Comparison of ENCODE assay signal across 2 cellular contexts in the genomic region with DNA sequence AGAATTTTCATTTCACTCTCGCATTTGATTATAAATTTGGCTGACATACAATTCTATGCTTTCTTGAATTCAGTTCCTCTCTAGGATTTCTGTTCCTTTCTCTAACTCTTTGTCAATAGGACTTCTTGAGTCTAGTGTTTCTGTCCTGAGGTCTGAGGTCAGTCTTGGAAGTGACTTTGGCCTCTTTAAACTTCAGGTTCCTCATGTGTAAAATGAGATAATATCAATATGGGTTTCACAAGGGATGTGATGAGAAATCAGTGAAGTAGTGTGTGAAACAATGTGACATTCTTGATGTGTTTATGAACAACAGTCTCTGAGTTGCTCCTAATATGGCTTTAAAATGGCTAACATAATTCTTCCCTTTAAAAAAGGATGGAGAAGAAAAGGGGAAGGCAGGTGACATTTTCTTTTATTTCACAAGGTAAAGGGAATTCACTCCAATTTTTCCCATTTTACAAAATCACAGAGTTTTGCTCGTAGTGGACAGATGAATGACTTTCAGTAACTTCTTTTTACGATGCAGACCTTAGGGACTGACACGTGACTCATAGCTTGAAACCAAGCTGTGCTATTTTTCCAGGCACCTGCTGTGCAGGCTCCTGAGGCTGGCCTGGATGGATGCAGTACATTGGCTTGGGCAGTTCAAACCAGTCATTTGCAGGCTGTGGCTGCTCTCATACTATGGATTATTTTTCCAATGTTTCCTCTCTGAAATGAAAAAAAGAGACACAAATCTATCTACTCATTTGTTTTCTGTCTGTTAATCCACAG.
A peak's percentile ranks its signal among the peaks of the same experiment; 100 is the strongest.
TF ChIP-seq lines count a peak whose summit lies in the region.

No MANE protein-coding gene starts in this region.

TF ChIP-seq in GM12878, 131 proteins besides CTCF, POLR2A, EP300 and RAD21 (continued from another document):
- 0 out of 2 replicates have a peak, but pooled peaks have one; percentile 47 for TF ChIP-seq EED (IDR thresholded peaks at IDR 0.05; ENCODE audit: low read depth)
- peak; percentile 74; the same call in 1 of the 2 replicates for TF ChIP-seq RUNX3 (IDR thresholded peaks at IDR 0.05; ENCODE audit: low read length)
- TF ChIP-seq, protein P1, sequence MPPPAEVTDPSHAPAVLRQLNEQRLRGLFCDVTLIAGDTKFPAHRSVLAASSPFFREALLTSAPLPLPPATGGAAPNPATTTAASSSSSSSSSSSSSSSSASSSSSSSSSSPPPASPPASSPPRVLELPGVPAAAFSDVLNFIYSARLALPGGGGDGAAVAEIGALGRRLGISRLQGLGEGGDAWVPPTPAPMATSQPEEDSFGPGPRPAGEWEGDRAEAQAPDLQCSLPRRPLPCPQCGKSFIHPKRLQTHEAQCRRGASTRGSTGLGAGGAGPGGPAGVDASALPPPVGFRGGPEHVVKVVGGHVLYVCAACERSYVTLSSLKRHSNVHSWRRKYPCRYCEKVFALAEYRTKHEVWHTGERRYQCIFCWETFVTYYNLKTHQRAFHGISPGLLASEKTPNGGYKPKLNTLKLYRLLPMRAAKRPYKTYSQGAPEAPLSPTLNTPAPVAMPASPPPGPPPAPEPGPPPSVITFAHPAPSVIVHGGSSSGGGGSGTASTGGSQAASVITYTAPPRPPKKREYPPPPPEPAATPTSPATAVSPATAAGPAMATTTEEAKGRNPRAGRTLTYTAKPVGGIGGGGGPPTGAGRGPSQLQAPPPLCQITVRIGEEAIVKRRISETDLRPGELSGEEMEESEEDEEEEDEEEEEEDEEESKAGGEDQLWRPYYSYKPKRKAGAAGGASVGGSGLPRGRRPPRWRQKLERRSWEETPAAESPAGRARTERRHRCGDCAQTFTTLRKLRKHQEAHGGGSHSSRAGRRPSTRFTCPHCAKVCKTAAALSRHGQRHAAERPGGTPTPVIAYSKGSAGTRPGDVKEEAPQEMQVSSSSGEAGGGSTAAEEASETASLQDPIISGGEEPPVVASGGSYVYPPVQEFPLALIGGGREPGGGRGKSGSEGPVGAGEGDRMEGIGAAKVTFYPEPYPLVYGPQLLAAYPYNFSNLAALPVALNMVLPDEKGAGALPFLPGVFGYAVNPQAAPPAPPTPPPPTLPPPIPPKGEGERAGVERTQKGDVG (CRISPR knock-in tag; IDR thresholded peaks at IDR 0.05), result no peak
- peak; percentile 34; the same call in 1 of the 2 replicates for TF ChIP-seq FOXM1 (IDR thresholded peaks at IDR 0.05; ENCODE audit: low read depth, low read length)

TF ChIP-seq in HEK293T, 16 proteins besides CTCF, POLR2A, EP300 and RAD21 (continued from another document):
- TF ChIP-seq ZNF384 (IDR thresholded peaks at IDR 0.05) (no peak), L3MBTL2 (conservative IDR thresholded peaks at IDR 0.05) (no peak), CTBP1 (IDR thresholded peaks at IDR 0.05; ENCODE audit: borderline replicate concordance) (no peak)
